In genomic region chr3:145628211-145628610, GRCh38 we compare ENCODE assay signal across 29 cellular contexts.
"Had no signal": no experiment of that assay in that cellular context is flagged by ENCODE, and none has a peak within 500 bp of the region (broad histone marks: within the 10 kb centered on the region; RNA-seq: fewer than 3 reads in every experiment).

No MANE protein-coding gene starts in this region.

- ATAC-seq: activated CD4-positive, alpha-beta T cell treated with anti-CD3 and anti-CD28 coated beads for 36 hours; activated CD8-positive, alpha-beta memory T cell treated with anti-CD3 and anti-CD28 coated beads, Interleukin-2, amount 10 ng/mL, durations not matched to agents 7 days and 5 days; activated CD8-positive, alpha-beta T cell treated with anti-CD3 and anti-CD28 coated beads, Interleukin-2, amount 10 ng/mL, durations not matched to agents 7 days and 5 days; activated naive CD8-positive, alpha-beta T cell treated with anti-CD3 and anti-CD28 coated beads, Interleukin-2, amount 50 U/mL, for 24 hours; effector memory CD8-positive, alpha-beta T cell had no signal

- H3K4me1 ChIP-seq: adrenal gland, ascending aorta, esophagus squamous epithelium had no signal

- H3K4me1 Mint-ChIP-seq: activated CD4-positive, alpha-beta T cell treated with anti-CD3 and anti-CD28 coated beads for 36 hours; activated CD4-positive, alpha-beta T cell treated with anti-CD3 and anti-CD28 coated beads, Interleukin-2, amount 10 ng/mL, durations not matched to agents 24 days and 14 days; activated CD8-positive, alpha-beta memory T cell treated with anti-CD3 and anti-CD28 coated beads, Interleukin-2, amount 10 ng/mL, durations not matched to agents 7 days and 5 days; activated naive CD4-positive, alpha-beta T cell treated with anti-CD3 and anti-CD28 coated beads, Interleukin-2, amount 50 U/mL, for 24 hours; activated naive CD8-positive, alpha-beta T cell treated with anti-CD3 and anti-CD28 coated beads for 36 hours; activated naive CD8-positive, alpha-beta T cell treated with anti-CD3 and anti-CD28 coated beads, Interleukin-2, amount 50 U/mL, for 24 hours; brain had no signal

- H3K4me3 ChIP-seq: adrenal gland, ascending aorta, esophagus squamous epithelium had no signal

- H3K36me3 Mint-ChIP-seq: activated CD8-positive, alpha-beta memory T cell treated with anti-CD3 and anti-CD28 coated beads, Interleukin-2, amount 10 ng/mL, durations not matched to agents 7 days and 5 days; activated naive CD4-positive, alpha-beta T cell treated with anti-CD3 and anti-CD28 coated beads, Interleukin-2, amount 50 U/mL, for 24 hours; activated naive CD8-positive, alpha-beta T cell treated with anti-CD3 and anti-CD28 coated beads for 36 hours had no signal

- H3K27me3 Mint-ChIP-seq: activated CD4-positive, alpha-beta memory T cell treated with anti-CD3 and anti-CD28 coated beads for 36 hours; activated CD4-positive, alpha-beta T cell treated with anti-CD3 and anti-CD28 coated beads for 36 hours; activated CD4-positive, alpha-beta T cell treated with anti-CD3 and anti-CD28 coated beads, Interleukin-2, amount 10 ng/mL, durations not matched to agents 24 days and 14 days; activated CD8-positive, alpha-beta memory T cell treated with anti-CD3 and anti-CD28 coated beads, Interleukin-2, amount 10 ng/mL, durations not matched to agents 7 days and 5 days; activated naive CD4-positive, alpha-beta T cell treated with anti-CD3 and anti-CD28 coated beads, Interleukin-2, amount 50 U/mL, for 24 hours; activated naive CD8-positive, alpha-beta T cell treated with anti-CD3 and anti-CD28 coated beads for 36 hours; activated naive CD8-positive, alpha-beta T cell treated with anti-CD3 and anti-CD28 coated beads, Interleukin-2, amount 50 U/mL, for 24 hours; brain; effector memory CD8-positive, alpha-beta T cell had no signal

- H3K36me3 ChIP-seq: adrenal gland, ascending aorta, esophagus squamous epithelium had no signal

- H3K9me3 ChIP-seq: adrenal gland had no signal

- DNase-seq: activated CD4-positive, alpha-beta memory T cell treated with anti-CD3 and anti-CD28 coated beads for 36 hours; activated CD4-positive, alpha-beta T cell treated with anti-CD3 and anti-CD28 coated beads for 36 hours; activated CD4-positive, alpha-beta T cell treated with anti-CD3 and anti-CD28 coated beads, Interleukin-2, amount 10 ng/mL, durations not matched to agents 24 days and 14 days; activated CD4-positive, CD25-positive, alpha-beta regulatory T cell; activated CD4-positive, CD25-positive, alpha-beta regulatory T cell treated with anti-CD3 and anti-CD28 coated beads, Interleukin-2, amount 50 U/mL, for 72 hours; activated CD8-positive, alpha-beta memory T cell treated with anti-CD3 and anti-CD28 coated beads, Interleukin-2, amount 10 ng/mL, durations not matched to agents 7 days and 5 days; activated CD8-positive, alpha-beta memory T cell treated with anti-CD3 and anti-CD28 coated beads, Interleukin-2, amount 50 U/mL, for 4 hours; activated CD8-positive, alpha-beta T cell treated with anti-CD3 and anti-CD28 coated beads, Interleukin-2, amount 10 ng/mL, durations not matched to agents 7 days and 5 days; activated effector memory CD4-positive, alpha-beta T cell treated with anti-CD3 and anti-CD28 coated beads, Interleukin-2, amount 50 U/mL, for 16 hours; activated naive CD4-positive, alpha-beta T cell treated with anti-CD3 and anti-CD28 coated beads for 36 hours; activated naive CD8-positive, alpha-beta T cell treated with anti-CD3 and anti-CD28 coated beads for 36 hours; activated naive CD8-positive, alpha-beta T cell treated with anti-CD3 and anti-CD28 coated beads, Interleukin-2, amount 50 U/mL, for 24 hours; activated T-cell treated with anti-CD3 and anti-CD28 coated beads, Interleukin-2, amount 50 U/mL, for 1 hour; activated T-cell treated with anti-CD3 and anti-CD28 coated beads, Interleukin-2, amount 50 U/mL, for 48 hours; adrenal gland; caudate nucleus; cortex of kidney; dermis blood vessel endothelial cell; effector CD4-positive, alpha-beta T cell; effector memory CD8-positive, alpha-beta T cell; esophagus squamous epithelium; head of caudate nucleus; T-helper 2 cell had no signal

- H3K27me3 ChIP-seq: adrenal gland, ascending aorta, esophagus squamous epithelium had no signal

- H3K4me3 Mint-ChIP-seq: activated CD4-positive, alpha-beta memory T cell treated with anti-CD3 and anti-CD28 coated beads for 36 hours; activated CD4-positive, alpha-beta T cell treated with anti-CD3 and anti-CD28 coated beads for 36 hours; activated CD4-positive, alpha-beta T cell treated with anti-CD3 and anti-CD28 coated beads, Interleukin-2, amount 10 ng/mL, durations not matched to agents 24 days and 14 days; activated CD8-positive, alpha-beta memory T cell treated with anti-CD3 and anti-CD28 coated beads, Interleukin-2, amount 10 ng/mL, durations not matched to agents 7 days and 5 days; activated CD8-positive, alpha-beta T cell treated with anti-CD3 and anti-CD28 coated beads, Interleukin-2, amount 10 ng/mL, durations not matched to agents 7 days and 5 days; activated naive CD4-positive, alpha-beta T cell treated with anti-CD3 and anti-CD28 coated beads for 36 hours; activated naive CD4-positive, alpha-beta T cell treated with anti-CD3 and anti-CD28 coated beads, Interleukin-2, amount 50 U/mL, for 24 hours; activated naive CD8-positive, alpha-beta T cell treated with anti-CD3 and anti-CD28 coated beads for 36 hours; activated naive CD8-positive, alpha-beta T cell treated with anti-CD3 and anti-CD28 coated beads, Interleukin-2, amount 50 U/mL, for 24 hours; activated T-helper 1 cell treated with anti-CD3 and anti-CD28 coated beads, Interleukin-12 subunit alpha, Interleukin-12 subunit beta, Interleukin-2, Interleukin-4 antibody, amounts not matched to agents 30 ng/mL and 10 ng/mL and 1 ng/mL, durations not matched to agents 14 hours and 24 hours and 36 hours; brain; effector memory CD8-positive, alpha-beta T cell had no signal

- H3K27ac ChIP-seq: adrenal gland, ascending aorta, epithelial cell of prostate, esophagus squamous epithelium had no signal

- H3K27ac Mint-ChIP-seq: activated CD4-positive, alpha-beta memory T cell treated with anti-CD3 and anti-CD28 coated beads for 36 hours; activated CD4-positive, alpha-beta T cell treated with anti-CD3 and anti-CD28 coated beads for 36 hours; activated CD4-positive, alpha-beta T cell treated with anti-CD3 and anti-CD28 coated beads, Interleukin-2, amount 10 ng/mL, durations not matched to agents 24 days and 14 days; activated CD8-positive, alpha-beta memory T cell treated with anti-CD3 and anti-CD28 coated beads, Interleukin-2, amount 10 ng/mL, durations not matched to agents 7 days and 5 days; activated CD8-positive, alpha-beta T cell treated with anti-CD3 and anti-CD28 coated beads, Interleukin-2, amount 10 ng/mL, durations not matched to agents 7 days and 5 days; activated naive CD4-positive, alpha-beta T cell treated with anti-CD3 and anti-CD28 coated beads for 36 hours; activated naive CD4-positive, alpha-beta T cell treated with anti-CD3 and anti-CD28 coated beads, Interleukin-2, amount 50 U/mL, for 24 hours; activated naive CD8-positive, alpha-beta T cell treated with anti-CD3 and anti-CD28 coated beads for 36 hours; activated naive CD8-positive, alpha-beta T cell treated with anti-CD3 and anti-CD28 coated beads, Interleukin-2, amount 50 U/mL, for 24 hours; activated T-helper 1 cell treated with anti-CD3 and anti-CD28 coated beads, Interleukin-12 subunit alpha, Interleukin-12 subunit beta, Interleukin-2, Interleukin-4 antibody, amounts not matched to agents 30 ng/mL and 10 ng/mL and 1 ng/mL, durations not matched to agents 14 hours and 24 hours and 36 hours; activated T-helper 2 cell treated with anti-CD3 and anti-CD28 coated beads, Interferon-gamma antibody, Interleukin-2, Interleukin-4, amounts not matched to agents 10 μg/mL and 5 μg/mL and 100 μg/mL, durations not matched to agents 14 hours and 24 hours and 36 hours; brain; effector memory CD8-positive, alpha-beta T cell had no signal
